10 cellular contexts compared by ENCODE assay signal in genomic region chr3:195117978-195118581, GRCh38.
DNase-seq lines count a peak whose midpoint lies in the region; ATAC-seq and TF ChIP-seq lines count a peak whose summit lies in the region.
"Had no signal": no experiment of that assay in that cellular context is flagged by ENCODE, and none has a peak within 500 bp of the region (broad histone marks: within the 10 kb centered on the region; RNA-seq: fewer than 3 reads in every experiment).

No MANE protein-coding gene starts in this region.

- TF ChIP-seq CTCF in GM13977 (IDR thresholded peaks at IDR 0.05; ENCODE audit: extremely low read depth, insufficient read depth, missing control alignments) (peak; percentile 35), progenitor cell of endocrine pancreas (IDR thresholded peaks at IDR 0.05; ENCODE audit: unreplicated experiment) (peak; percentile 15), CD14-positive monocyte (IDR thresholded peaks at IDR 0.05) (no peak)

- peak overlapping the region; percentile 2 for H3K27ac Mint-ChIP-seq in progenitor cell of endocrine pancreas
- no peak overlapping the region for H3K27ac Mint-ChIP-seq in activated naive CD4-positive, alpha-beta T cell treated with anti-CD3 and anti-CD28 coated beads, Interleukin-2, amount 50 U/mL, for 72 hours
- no peak overlapping the region for H3K27ac Mint-ChIP-seq in CD14-positive monocyte

- ATAC-seq in activated naive CD4-positive, alpha-beta T cell treated with anti-CD3 and anti-CD28 coated beads, Interleukin-2, amount 50 U/mL, for 72 hours, result no peak
- ATAC-seq in HG03520 (IDR thresholded peaks at IDR 0.05; ENCODE audit: unreplicated experiment), result no peak

- H3K36me3 Mint-ChIP-seq in progenitor cell of endocrine pancreas (ENCODE audit: insufficient read depth) (no peaks in the 10 kb centered on the region), CD14-positive monocyte (peaks cover 0 to 8% of the 10 kb centered on the region in 2 donors)
- H3K36me3 Mint-ChIP-seq in activated naive CD4-positive, alpha-beta T cell treated with anti-CD3 and anti-CD28 coated beads, Interleukin-2, amount 50 U/mL, for 72 hours, result no peaks in the 10 kb centered on the region

- H3K4me1 Mint-ChIP-seq in progenitor cell of endocrine pancreas (ENCODE audit: low read depth) (peaks cover 24% of the 10 kb centered on the region), CD14-positive monocyte (peaks cover 7% of the 10 kb centered on the region)

- peak overlapping the region; percentile 23 for H3K27ac ChIP-seq in epithelial cell of prostate
- H3K27ac ChIP-seq: SK-N-MC had no signal

- H3K4me3 Mint-ChIP-seq in progenitor cell of endocrine pancreas (ENCODE audit: low read depth) (no peak overlapping the region), CD14-positive monocyte (no peak overlapping the region)

- no peaks in the 10 kb centered on the region for H3K9me3 Mint-ChIP-seq in progenitor cell of endocrine pancreas (ENCODE audit: low read depth)
- H3K9me3 Mint-ChIP-seq in activated naive CD4-positive, alpha-beta T cell treated with anti-CD3 and anti-CD28 coated beads, Interleukin-2, amount 50 U/mL, for 72 hours, result no peaks in the 10 kb centered on the region
- H3K9me3 Mint-ChIP-seq in CD14-positive monocyte, result no peaks in the 10 kb centered on the region

- in situ Hi-C loops in GM13977 (cut with MboI; ENCODE audit: low pct_unique_long_range_greater_than_20kb, low sequenced_read_pairs, unreplicated experiment), result no loop called here

- intact Hi-C loops in CD14-positive monocyte (cut with micrococcal nuclease), result no loop called here

- H3K27me3 Mint-ChIP-seq in progenitor cell of endocrine pancreas (peaks cover 23% of the 10 kb centered on the region), CD14-positive monocyte (ENCODE audit: low read depth in 3 of 3) (peaks cover 0 to 5% (median 1%) of the 10 kb centered on the region in 3 donors)

- DNase-seq in GM13977 (ENCODE audit: low spot score) (no peak), OCI-M1 (lab: John Stamatoyannopoulos, UW) (peak; percentile 72), epithelial cell of prostate (ENCODE audit: low read depth, low spot score) (no peak), progenitor cell of endocrine pancreas (ENCODE audit: low spot score, unreplicated experiment) (no peak), CD14-positive monocyte (ENCODE audit: low spot score) (no peak), C1 segment of cervical spinal cord (lab: John Stamatoyannopoulos, UW) (no peak)
- no peak for DNase-seq in activated naive CD4-positive, alpha-beta T cell treated with anti-CD3 and anti-CD28 coated beads, Interleukin-2, amount 50 U/mL, for 72 hours (ENCODE audit: low spot score in 2 of 2)
- DNase-seq: activated naive CD4-positive, alpha-beta T cell had no signal
